ENCODE assay signal across 7 cellular contexts in the genomic region with DNA sequence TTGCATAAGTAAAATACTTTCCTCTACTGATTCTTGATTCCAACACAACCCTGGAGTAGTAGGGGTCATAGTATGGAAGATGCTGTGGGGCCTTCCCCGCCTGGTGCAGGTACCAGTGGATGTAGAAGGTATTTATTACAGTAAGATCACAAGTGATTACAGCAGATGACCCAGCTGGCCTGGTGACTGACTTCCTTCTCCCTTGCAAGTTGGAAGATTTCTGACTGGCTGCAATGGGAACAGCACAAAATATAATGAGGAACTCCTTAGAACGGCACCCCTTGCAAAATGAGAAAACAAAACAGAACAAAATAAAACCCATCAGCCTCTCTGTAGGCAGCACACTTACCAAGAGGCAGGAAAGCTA.
DNase-seq lines count a peak whose midpoint lies in the region; ATAC-seq, FAIRE-seq and TF ChIP-seq lines count a peak whose summit lies in the region.

No MANE protein-coding gene starts in this region.

- H4K20me1 ChIP-seq in Loucy (ENCODE audit: insufficient read depth, low read length, poor library complexity, severe bottlenecking) (no peaks in the 10 kb centered on the region), H1 (replicated peaks in 1 of 2; ENCODE audit: control insufficient read depth in 1 of 2, insufficient read depth in 2 of 2, low read length in 2 of 2) (no peaks in the 10 kb centered on the region)

- DNase-seq in GM12865 (ENCODE audit: low read depth) (no peak), H1 (ENCODE audit: low read depth in 1 of 2, low spot score in 2 of 2) (no peak), sciatic nerve (ENCODE audit: low spot score) (no peak), NCI-H1930 (lab: John Stamatoyannopoulos, UW) (no peak), AG08396 (ENCODE audit: low spot score) (no peak)

- intact Hi-C loops in sciatic nerve (cut with DNase I), result no loop called here

- no peaks in the 10 kb centered on the region for H3K79me1 ChIP-seq in H1 (ENCODE audit: low read depth, low read length)

- no peak for FAIRE-seq in H1 (lab: Jason Lieb, UNC)

- POLR2A ChIA-PET in H1 (lab: Charles Lee; ENCODE audit: partially characterized antibody), result interaction anchor here (1.3 kb wide), 1 partner anchor 15 kb away, joined by 3 read pairs; no protein-coding TSS in a partner anchor

- H3K23ac ChIP-seq in H1 (ENCODE audit: insufficient read length), result no peak overlapping the region

- no peaks in the 10 kb centered on the region; the same call in 1 of the 2 replicates for H3K23me2 ChIP-seq in H1 (ENCODE audit: low read depth, low read length)

- no peak overlapping the region for H2BK120ac ChIP-seq in H1 (replicated peaks; ENCODE audit: low read depth, low read length)

- H4K91ac ChIP-seq in H1 (replicated peaks; ENCODE audit: insufficient read length, low read length), result no peak overlapping the region

- no peak overlapping the region for H2AK5ac ChIP-seq in H1 (ENCODE audit: low read depth, low read length)

- H3K9ac ChIP-seq in Loucy (ENCODE audit: low read depth, low read length, poor library complexity, severe bottlenecking), result no peak overlapping the region
- no peak overlapping the region for H3K9ac ChIP-seq in H1 (replicated peaks in 1 of 4; ENCODE audit: extremely low read depth in 1 of 4, low read depth in 3 of 4, low read length in 3 of 4)

- no peak for TF ChIP-seq EP300 in H1 (IDR thresholded peaks at IDR 0.05; ENCODE audit: borderline replicate concordance in 1 of 2, low read depth in 2 of 2, low read length in 2 of 2)

- H4K8ac ChIP-seq in H1 (ENCODE audit: extremely low read depth, insufficient read depth, low read length), result no peak overlapping the region

- H3K4me3 ChIP-seq in GM12865 (ENCODE audit: low read depth, low read length) (peak overlapping the region; percentile 34), Loucy (ENCODE audit: low read length, poor library complexity, severe bottlenecking) (peak overlapping the region; percentile 37), H1 (ENCODE audit: extremely low read depth in 1 of 4, insufficient read depth in 2 of 4, low read depth in 3 of 4, low read length in 4 of 4) (no peak overlapping the region)

- H3K79me2 ChIP-seq in Loucy (ENCODE audit: insufficient read depth, low read length) (0 out of 2 replicates have a peak, but pooled peaks cover 3% of the 10 kb centered on the region), H1 (ENCODE audit: control insufficient read depth in 1 of 2, insufficient read depth in 2 of 2, low read length in 2 of 2) (no peaks in the 10 kb centered on the region)

- ATAC-seq in sciatic nerve (peak; percentile 69), GM21825 (IDR thresholded peaks at IDR 0.05; ENCODE audit: unreplicated experiment) (no peak)

- H3K4me1 ChIP-seq in Loucy (ENCODE audit: insufficient read depth, low read length, poor library complexity, severe bottlenecking) (peaks cover 35% of the 10 kb centered on the region), H1 (replicated peaks in 1 of 4; ENCODE audit: control insufficient read depth in 3 of 4, insufficient read depth in 4 of 4, low read length in 3 of 4) (peaks cover 0 to 12% (median 7%) of the 10 kb centered on the region in 4 experiments; a peak in 5 of 7 replicates)

- H3K9me2 ChIP-seq in Loucy (replicated peaks; ENCODE audit: low read depth, low read length), result no peaks in the 10 kb centered on the region

- TF ChIP-seq CTCF in GM12865 (IDR thresholded peaks at IDR 0.05; ENCODE audit: insufficient read depth, low read depth, low read length, missing control alignments), result no peak
- no peak for TF ChIP-seq CTCF in Loucy (conservative IDR thresholded peaks at IDR 0.05; ENCODE audit: low read length)
- no peak for TF ChIP-seq CTCF in H1 (IDR thresholded peaks at IDR 0.05; ENCODE audit: control extremely low read depth in 1 of 3, insufficient read depth in 1 of 3, low read depth in 1 of 3, low read length in 3 of 3)

- peak overlapping the region; percentile 56 for H3K4me2 ChIP-seq in Loucy (ENCODE audit: low read depth, low read length, poor library complexity, severe bottlenecking)
- no peak overlapping the region for H3K4me2 ChIP-seq in H1 (ENCODE audit: insufficient read depth in 1 of 2, low read depth in 2 of 2, low read length in 2 of 2)

- 93% methylated on average over 2 of the region's 2 CpGs; no CpG with 5 or more reads in 1 of the 2 experiments for WGBS in H1 (ENCODE audit: extremely low coverage in 1 of 2, insufficient coverage in 1 of 2, insufficient read length in 1 of 2, insufficient replicate concordance in 2 of 2, low coverage in 1 of 2, low lambda C conversion rate in 2 of 2, missing lambda C conversion rate in 1 of 2), 2 experiments

- H3K18ac ChIP-seq in H1 (ENCODE audit: extremely low read depth, low read length), result no peak overlapping the region

- no peak for TF ChIP-seq POLR2A in H1 (IDR thresholded peaks at IDR 0.05; ENCODE audit: control extremely low read depth in 1 of 2, low read depth in 2 of 2, low read length in 2 of 2)

- H2BK15ac ChIP-seq in H1 (ENCODE audit: low read length), result no peak overlapping the region

- TF ChIP-seq RAD21 in H1 (IDR thresholded peaks at IDR 0.05 in 1 of 2, conservative IDR thresholded peaks at IDR 0.05 in 1 of 2; ENCODE audit: low read depth in 2 of 2, low read length in 2 of 2), result no peak

- H4K5ac ChIP-seq in H1 (ENCODE audit: insufficient read length, low read depth, low read length), result no peak overlapping the region

- H3K14ac ChIP-seq in H1 (ENCODE audit: insufficient read length), result no peak overlapping the region

- H2BK12ac ChIP-seq in H1 (ENCODE audit: low read depth, low read length), result no peak overlapping the region

- H3K36me3 ChIP-seq in Loucy (ENCODE audit: insufficient read depth, low read length) (no peaks in the 10 kb centered on the region), H1 (ENCODE audit: control insufficient read depth in 2 of 4, insufficient read depth in 4 of 4, low read length in 3 of 4) (no peaks in the 10 kb centered on the region)

- H3K27me3 ChIP-seq in Loucy (ENCODE audit: insufficient read depth, low read length, poor library complexity, severe bottlenecking) (no peaks in the 10 kb centered on the region), H1 (replicated peaks in 1 of 4; ENCODE audit: control insufficient read depth in 3 of 4, extremely low read depth in 1 of 4, insufficient read depth in 3 of 4, low read length in 3 of 4) (no peaks in the 10 kb centered on the region)

- H3K56ac ChIP-seq in H1 (replicated peaks; ENCODE audit: insufficient read length, low read depth, low read length), result no peak overlapping the region

- H2AFZ ChIP-seq in Loucy (ENCODE audit: low read length) (no peak overlapping the region), H1 (ENCODE audit: low read length) (0 out of 2 replicates have a peak overlapping the region, but pooled peaks have one; percentile 71)

- no peak overlapping the region for H3K27ac ChIP-seq in H1 (ENCODE audit: low read depth, low read length)

- no peak overlapping the region for H2BK20ac ChIP-seq in H1 (ENCODE audit: low read length)

- CTCF ChIA-PET in H1 (lab: Charles Lee; ENCODE audit: partially characterized antibody), result interaction anchor here (0.8 to 4.6 kb wide), 44 partner anchors 8 to 448 kb away, joined by 3 to 76 read pairs (median 5); partner anchors contain the start of genes EPDR1 and SFRP4

- no peaks in the 10 kb centered on the region for H3K9me3 ChIP-seq in Loucy (ENCODE audit: insufficient read depth, low read depth, low read length)
- no peaks in the 10 kb centered on the region for H3K9me3 ChIP-seq in H1 (ENCODE audit: insufficient read depth in 2 of 2, low read depth in 1 of 2, low read length in 1 of 2)

- no peak overlapping the region for H2BK5ac ChIP-seq in H1 (ENCODE audit: low read depth, low read length)

- no peaks in the 10 kb centered on the region for H3F3A ChIP-seq in Loucy (ENCODE audit: low read depth)

- no peak overlapping the region for H3K4ac ChIP-seq in H1 (replicated peaks; ENCODE audit: insufficient read length, low read depth, low read length)

TF ChIP-seq in H1, 55 proteins besides CTCF, POLR2A, EP300 and RAD21:
- TF ChIP-seq MAFK (IDR thresholded peaks at IDR 0.05; ENCODE audit: low read depth, low read length) (no peak), SIX5 (IDR thresholded peaks at IDR 0.05; ENCODE audit: low read depth, low read length) (no peak), SIRT6 (IDR thresholded peaks at IDR 0.05; ENCODE audit: low read length) (no peak), BRCA1 (IDR thresholded peaks at IDR 0.05; ENCODE audit: low read depth, low read length) (no peak)
TF ChIP-seq in H1: peak in this region for 0.

Comparison
In these comparisons a context has a peak if more than half of its experiments do, and no peak if none do; other contexts are left out.
1. H3K4me3 ChIP-seq: peak in GM12865 (single experiment) and Loucy (single experiment); none in H1 (0 of 4).